Comparison of ENCODE assay signal across 1 cellular context in the genomic region with DNA sequence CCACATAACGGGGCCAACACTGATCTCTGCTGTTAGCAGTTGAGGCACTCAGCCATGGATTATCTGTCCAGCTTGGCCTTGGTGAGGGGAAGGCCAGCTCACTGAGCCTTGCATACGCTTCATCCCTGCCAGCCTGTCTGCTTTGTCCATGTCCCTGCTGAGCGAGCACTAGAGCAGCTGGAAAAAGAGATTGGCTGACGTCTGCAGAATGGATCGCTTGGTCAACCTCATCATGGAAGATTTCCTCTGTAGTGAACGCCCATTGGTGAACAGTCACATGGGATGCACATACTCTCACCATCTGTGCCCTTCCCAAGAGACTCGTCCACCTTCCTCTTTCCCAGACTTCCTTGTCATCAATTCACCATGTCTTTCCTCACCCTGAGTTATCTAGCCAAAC.
TF ChIP-seq lines count a peak whose summit lies in the region.

No MANE protein-coding gene starts in this region.

TF ChIP-seq in IMR-90, 13 proteins besides CTCF, POLR2A, EP300 and RAD21 (continued from another document):
- TF ChIP-seq, protein P1, sequence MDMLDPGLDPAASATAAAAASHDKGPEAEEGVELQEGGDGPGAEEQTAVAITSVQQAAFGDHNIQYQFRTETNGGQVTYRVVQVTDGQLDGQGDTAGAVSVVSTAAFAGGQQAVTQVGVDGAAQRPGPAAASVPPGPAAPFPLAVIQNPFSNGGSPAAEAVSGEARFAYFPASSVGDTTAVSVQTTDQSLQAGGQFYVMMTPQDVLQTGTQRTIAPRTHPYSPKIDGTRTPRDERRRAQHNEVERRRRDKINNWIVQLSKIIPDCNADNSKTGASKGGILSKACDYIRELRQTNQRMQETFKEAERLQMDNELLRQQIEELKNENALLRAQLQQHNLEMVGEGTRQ (IDR thresholded peaks at IDR 0.05; ENCODE audit: low read depth, low read length), result no peak
- TF ChIP-seq FOS (IDR thresholded peaks at IDR 0.05; ENCODE audit: low read depth, low read length) (no peak), MAFK (IDR thresholded peaks at IDR 0.05; ENCODE audit: low read depth, low read length) (no peak), CHD1 (IDR thresholded peaks at IDR 0.05; ENCODE audit: low read depth, low read length) (no peak)
- TF ChIP-seq, protein P2, sequence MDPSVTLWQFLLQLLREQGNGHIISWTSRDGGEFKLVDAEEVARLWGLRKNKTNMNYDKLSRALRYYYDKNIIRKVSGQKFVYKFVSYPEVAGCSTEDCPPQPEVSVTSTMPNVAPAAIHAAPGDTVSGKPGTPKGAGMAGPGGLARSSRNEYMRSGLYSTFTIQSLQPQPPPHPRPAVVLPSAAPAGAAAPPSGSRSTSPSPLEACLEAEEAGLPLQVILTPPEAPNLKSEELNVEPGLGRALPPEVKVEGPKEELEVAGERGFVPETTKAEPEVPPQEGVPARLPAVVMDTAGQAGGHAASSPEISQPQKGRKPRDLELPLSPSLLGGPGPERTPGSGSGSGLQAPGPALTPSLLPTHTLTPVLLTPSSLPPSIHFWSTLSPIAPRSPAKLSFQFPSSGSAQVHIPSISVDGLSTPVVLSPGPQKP (IDR thresholded peaks at IDR 0.05; ENCODE audit: borderline replicate concordance, low read depth, low read length), result no peak
